ENCODE assay signal across 9 cellular contexts in the genomic region with DNA sequence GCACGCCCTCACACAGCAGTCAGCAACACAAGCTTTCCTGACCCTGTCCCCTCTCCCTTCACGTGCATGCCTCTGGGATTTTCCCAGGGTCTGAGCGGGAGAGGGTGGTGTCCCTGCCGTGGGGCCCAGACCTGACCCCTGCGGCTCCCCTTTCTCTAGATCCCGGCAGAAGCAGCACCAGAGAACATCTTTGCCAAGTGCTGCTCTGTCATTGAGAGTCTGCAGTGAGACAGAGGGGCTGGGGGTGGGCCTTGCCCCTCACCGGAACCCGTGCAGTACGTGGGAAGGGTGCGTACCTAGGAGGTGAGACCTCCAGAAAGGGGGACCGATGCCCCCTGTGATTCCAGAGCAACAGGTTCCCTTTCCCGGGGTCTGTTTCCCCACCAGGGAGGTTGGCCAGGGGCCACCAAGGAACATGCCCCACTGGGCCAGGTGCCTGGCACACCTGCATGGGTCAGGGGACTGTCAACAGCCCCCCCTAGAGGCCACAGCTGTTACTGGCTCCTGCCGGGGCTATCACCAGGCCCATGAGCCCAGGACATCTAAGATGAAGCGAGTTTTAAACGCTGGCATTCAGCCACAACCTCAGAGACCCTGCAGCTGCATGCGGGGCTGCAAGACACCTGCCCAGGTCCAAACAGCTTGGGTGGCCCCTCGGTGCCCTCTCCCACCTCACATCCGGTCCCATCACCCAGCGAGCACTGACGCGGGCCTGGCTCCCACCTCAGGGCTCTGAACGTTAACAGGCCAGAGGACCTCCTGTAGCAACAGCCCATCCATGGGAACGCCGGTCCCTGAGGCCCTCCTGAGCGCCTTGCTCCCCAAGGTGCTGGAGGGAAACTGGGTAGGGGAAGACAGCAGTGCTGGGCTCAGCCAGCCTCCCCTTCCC. TPM values are rescaled to one million over a fixed set of nuclear protein-coding genes. Genes with fewer than 3 reads are reported as not detected.
DNase-seq lines count a peak whose midpoint lies in the region; ATAC-seq and TF ChIP-seq lines count a peak whose summit lies in the region.
"Had no signal": no experiment of that assay in that cellular context is flagged by ENCODE, and none has a peak within 500 bp of the region (broad histone marks: within the 10 kb centered on the region; RNA-seq: fewer than 3 reads in every experiment).

No MANE protein-coding gene starts in this region.

- H3K9ac ChIP-seq in mammary epithelial cell (ENCODE audit: insufficient read depth, low read length) (no peak overlapping the region), mesenchymal stem cell (ENCODE audit: low read length) (peak overlapping the region; percentile 26)

- H3K4me2 ChIP-seq in mammary epithelial cell (ENCODE audit: insufficient read depth, low read depth, low read length) (no peak overlapping the region), mesenchymal stem cell (ENCODE audit: low read length, poor library complexity, severe bottlenecking) (no peak overlapping the region)

- peak; percentile 18 for ATAC-seq in Right ventricle myocardium inferior

- H4K8ac ChIP-seq in mesenchymal stem cell (ENCODE audit: low read length): no peak overlapping the region

- H2AFZ ChIP-seq in mammary epithelial cell (ENCODE audit: low read depth, low read length): no peak overlapping the region
- no peak overlapping the region for H2AFZ ChIP-seq in mesenchymal stem cell (ENCODE audit: low read depth, low read length)

- no peak for TF ChIP-seq EP300 in tibial nerve (IDR thresholded peaks at IDR 0.05)

- peaks cover 7% of the 10 kb centered on the region for H3K79me2 ChIP-seq in mammary epithelial cell (ENCODE audit: insufficient read depth, low read length)

- peaks cover 8% of the 10 kb centered on the region for H3K36me3 ChIP-seq in mammary epithelial cell (ENCODE audit: insufficient read depth, low read length)
- peaks cover 31 to 53% of the 10 kb centered on the region in 2 experiments for H3K36me3 ChIP-seq in mesenchymal stem cell (ENCODE audit: control insufficient read depth in 1 of 2, insufficient read depth in 2 of 2, low read depth in 1 of 2, low read length in 2 of 2)
- peaks cover 7 to 37% (median 28%) of the 10 kb centered on the region in 3 donors for H3K36me3 ChIP-seq in tibial nerve

- no peak overlapping the region for H3K18ac ChIP-seq in mesenchymal stem cell (ENCODE audit: low read depth in 1 of 2, low read length in 2 of 2)

- H3K79me1 ChIP-seq in mesenchymal stem cell (replicated peaks; ENCODE audit: low read length, poor library complexity, severe bottlenecking): peaks cover 33% of the 10 kb centered on the region

- no peak for TF ChIP-seq POLR2A in tibial nerve (IDR thresholded peaks at IDR 0.05)

- CTCF ChIA-PET in mammary epithelial cell (lab: Charles Lee; ENCODE audit: low non-redundant PET): no interaction called here

- no peak overlapping the region for H3K14ac ChIP-seq in mesenchymal stem cell (ENCODE audit: low read length in 2 of 2)

- H2BK120ac ChIP-seq in mesenchymal stem cell (ENCODE audit: low read depth, low read length): no peak overlapping the region

- H3K27ac ChIP-seq in mammary epithelial cell (ENCODE audit: insufficient read depth, low read depth, low read length): no peak overlapping the region
- no peak overlapping the region for H3K27ac ChIP-seq in mesenchymal stem cell (ENCODE audit: low read length, poor library complexity, severe bottlenecking)
- H3K27ac ChIP-seq in tibial nerve: peak overlapping the region in 3 of 4 donors; percentile 46 to 84 (median 57)

- H3K4me1 ChIP-seq in mammary epithelial cell (ENCODE audit: insufficient read depth, low read length): no peaks in the 10 kb centered on the region
- peaks cover 8% of the 10 kb centered on the region for H3K4me1 ChIP-seq in mesenchymal stem cell (ENCODE audit: control insufficient read depth, insufficient read depth, low read depth, low read length)
- H3K4me1 ChIP-seq in tibial nerve: peaks cover 0 to 26% (median 11%) of the 10 kb centered on the region in 4 donors

- BruUV-seq in mammary epithelial cell (replicated peaks; lab: Mats Ljungman, UMichigan): no TSS peak

- in situ Hi-C loops in SK-MEL-5 (cut with HindIII; ENCODE audit: low pct_unique_long_range_greater_than_20kb, low sequenced_read_pairs): no loop called here
- in situ Hi-C loops in mammary epithelial cell (cut with MboI; ENCODE audit: low sequenced_read_pairs in 2 of 2): no loop called here

- no peak overlapping the region for H2BK15ac ChIP-seq in mesenchymal stem cell (ENCODE audit: low read depth, poor library complexity, severe bottlenecking)

- peak overlapping the region in 1 of 2 experiments; percentile 10 for H3K4ac ChIP-seq in mesenchymal stem cell (ENCODE audit: low read depth in 1 of 2, low read length in 2 of 2)

- no peak overlapping the region for H2BK5ac ChIP-seq in mesenchymal stem cell (ENCODE audit: low read depth, low read length, poor library complexity, severe bottlenecking)

- intact Hi-C loops in Right ventricle myocardium inferior (cut with DNase I) (no loop called here), cardiac septum (cut with DNase I) (no loop called here), mammary epithelial cell (cut with micrococcal nuclease) (no loop called here)

- DNase-seq in Right ventricle myocardium inferior (ENCODE audit: missing footprints): peak; percentile 60
- no peak for DNase-seq in cardiac septum (ENCODE audit: low spot score)
- DNase-seq in SK-MEL-5 (ENCODE audit: low read depth, low spot score): peak; percentile 37
- DNase-seq in mammary epithelial cell: no peak
- no peak for DNase-seq in mesenchymal stem cell
- no peak for DNase-seq in tibial nerve (ENCODE audit: low spot score in 2 of 2)
- no peak for DNase-seq in NK-92 (lab: John Stamatoyannopoulos, UW; ENCODE audit: unreplicated experiment)
- no peak for DNase-seq in AG08396 (ENCODE audit: low spot score)

- H3K23ac ChIP-seq in mesenchymal stem cell (ENCODE audit: low read length in 2 of 2): no peak overlapping the region

- H3K27me3 ChIP-seq in mammary epithelial cell (ENCODE audit: insufficient read depth, low read length): no peaks in the 10 kb centered on the region
- H3K27me3 ChIP-seq in mesenchymal stem cell (ENCODE audit: control insufficient read depth in 1 of 2, insufficient read depth in 1 of 2, low read length in 2 of 2): no peaks in the 10 kb centered on the region
- no peaks in the 10 kb centered on the region for H3K27me3 ChIP-seq in tibial nerve

- H3K9me3 ChIP-seq in mammary epithelial cell (replicated peaks; ENCODE audit: insufficient read depth, low read length) (no peaks in the 10 kb centered on the region), mesenchymal stem cell (ENCODE audit: control insufficient read depth, low read length) (no peaks in the 10 kb centered on the region), tibial nerve (no peaks in the 10 kb centered on the region)

- peak overlapping the region; percentile 56 for H4K91ac ChIP-seq in mesenchymal stem cell (ENCODE audit: low read length)

- peak; percentile 60 to 63 for TF ChIP-seq CTCF in mammary epithelial cell (conservative IDR thresholded peaks at IDR 0.05 in 1 of 2, IDR thresholded peaks at IDR 0.05 in 1 of 2; ENCODE audit: extremely low read depth in 1 of 2, insufficient read depth in 1 of 2, low read depth in 1 of 2, low read length in 2 of 2)
- TF ChIP-seq CTCF in tibial nerve (IDR thresholded peaks at IDR 0.05): peak; percentile 32 to 51 (median 35)

- peak overlapping the region in 1 of 2 experiments; percentile 10 for H2BK12ac ChIP-seq in mesenchymal stem cell (ENCODE audit: low read length in 2 of 2)

- 61% methylated on average over 17 of the region's 25 CpGs for WGBS in mammary epithelial cell (ENCODE audit: low coverage, missing lambda C conversion rate)
- 82% methylated on average over 25 of the region's 25 CpGs for WGBS in mesenchymal stem cell
- WGBS in tibial nerve, 2 donors: 50 to 55% methylated on average over 24 to 25 of the region's 25 CpGs

- H4K20me1 ChIP-seq in mammary epithelial cell (ENCODE audit: insufficient read depth, low read length): no peaks in the 10 kb centered on the region

- dilution Hi-C loops in mammary epithelial cell (cut with HindIII; ENCODE audit: low sequenced_read_pairs): loop anchor here (5.0 to 10.0 kb wide), 5 partner anchors 55 to 448 kb away; no protein-coding TSS in a partner anchor

- H3K4me3 ChIP-seq in mammary epithelial cell (replicated peaks in 1 of 3; ENCODE audit: insufficient read depth in 1 of 3, low read depth in 2 of 3, low read length in 3 of 3) (no peak overlapping the region), mesenchymal stem cell (ENCODE audit: insufficient read depth in 1 of 2, low read depth in 1 of 2, low read length in 2 of 2) (peak overlapping the region in 1 of 2 experiments; percentile 18), tibial nerve (no peak overlapping the region)

- no peak overlapping the region for H2AK5ac ChIP-seq in mesenchymal stem cell (ENCODE audit: low read length, severe bottlenecking)

RNA-seq across cellular contexts. Expression of a gene that starts 12.3 kb away (rescaled TPM):
- total RNA-seq in Right ventricle myocardium inferior (87.9 TPM), cardiac septum (87.6 TPM), mammary epithelial cell (100 to 1,000 TPM in 1 of 2 donors, 10 to 100 TPM in 1; 90.5 to 287 TPM), tibial nerve (100 to 1,000 TPM in 3 of 4 donors, 10 to 100 TPM in 1; 79.5 to 147 (median 119) TPM)
- total RNA-seq in SK-MEL-5 (2014; rRNA removed; shearing (Covaris generic)): 73.9 and 80.0 TPM in 2 replicates
- 378 and 511 TPM in 2 replicates for polyA plus RNA-seq in SK-MEL-5 (2015; cell fraction: cytosol; rRNA removed)
- polyA plus RNA-seq in SK-MEL-5 (2015; cell fraction: nucleus; rRNA removed): 179 and 246 TPM in 2 replicates
- 110 TPM for polyA plus RNA-seq in mammary epithelial cell
- 425 TPM for polyA minus RNA-seq in mammary epithelial cell
- 172 TPM for polyA plus RNA-seq in mesenchymal stem cell (2013, experiment 1 of 2)
- 175 TPM for polyA plus RNA-seq in mesenchymal stem cell (2013, experiment 2 of 2)

RNA-seq across cellular contexts. Expression of a gene that starts 19.4 kb away (rescaled TPM):
- total RNA-seq in Right ventricle myocardium inferior (29.6 TPM), cardiac septum (30.9 TPM), mammary epithelial cell (10 to 100 TPM; 32.7 to 64.8 TPM), tibial nerve (10 to 100 TPM; 29.5 to 50.9 (median 45.1) TPM)
- total RNA-seq in SK-MEL-5 (2014; rRNA removed; shearing (Covaris generic)): 37.3 and 39.8 TPM in 2 replicates
- polyA plus RNA-seq in SK-MEL-5 (2015; cell fraction: cytosol; rRNA removed): 59.3 and 73.7 TPM in 2 replicates
- polyA plus RNA-seq in SK-MEL-5 (2015; cell fraction: nucleus; rRNA removed): 19.1 and 26.4 TPM in 2 replicates
- polyA plus RNA-seq in mammary epithelial cell: 56.1 TPM
- 26.9 TPM for polyA minus RNA-seq in mammary epithelial cell
- polyA plus RNA-seq in mesenchymal stem cell (2013, experiment 1 of 2): 85.8 TPM
- polyA plus RNA-seq in mesenchymal stem cell (2013, experiment 2 of 2): 77.3 TPM

RNA-seq across cellular contexts. Expression of a gene that starts 21.2 kb away (rescaled TPM):
- total RNA-seq in Right ventricle myocardium inferior: 0.16 TPM
- 0.83 TPM for total RNA-seq in cardiac septum
- 0.13 TPM in 1 of 2 replicates, not detected in the other for total RNA-seq in SK-MEL-5 (2014; rRNA removed; shearing (Covaris generic))
- polyA plus RNA-seq in SK-MEL-5 (2015; cell fraction: cytosol; rRNA removed): 0.08 TPM in 1 of 2 replicates, not detected in the other
- 0.76 and 0.85 TPM in 2 replicates for polyA plus RNA-seq in SK-MEL-5 (2015; cell fraction: nucleus; rRNA removed)
- not detected for total RNA-seq in mammary epithelial cell
- 0.06 TPM for polyA plus RNA-seq in mammary epithelial cell
- not detected for polyA minus RNA-seq in mammary epithelial cell
- 0.04 TPM for polyA plus RNA-seq in mesenchymal stem cell (2013, experiment 1 of 2)
- polyA plus RNA-seq in mesenchymal stem cell (2013, experiment 2 of 2): 0.11 TPM
- total RNA-seq in tibial nerve: under 1 TPM in 1 of 4 donors, not detected in 3; 0.63 TPM
- total RNA-seq: urinary bladder had no signal

RNA-seq across cellular contexts. Expression of a gene that starts 36.6 kb away (rescaled TPM):
- total RNA-seq in Right ventricle myocardium inferior (1.1 TPM), cardiac septum (0.70 TPM), mammary epithelial cell (under 1 TPM; 0.67 to 0.96 TPM), tibial nerve (1 to 10 TPM in 3 of 4 donors, under 1 TPM in 1; under 0.01 to 4.3 (median 2.5) TPM)
- total RNA-seq in SK-MEL-5 (2014; rRNA removed; shearing (Covaris generic)): 0.74 and 0.98 TPM in 2 replicates
- 0.70 and 1.4 TPM in 2 replicates for polyA plus RNA-seq in SK-MEL-5 (2015; cell fraction: cytosol; rRNA removed)
- polyA plus RNA-seq in SK-MEL-5 (2015; cell fraction: nucleus; rRNA removed): 0.14 and 0.23 TPM in 2 replicates
- 0.31 TPM for polyA plus RNA-seq in mammary epithelial cell
- polyA minus RNA-seq in mammary epithelial cell: 2.3 TPM
- 0.97 TPM for polyA plus RNA-seq in mesenchymal stem cell (2013, experiment 1 of 2)
- 0.82 TPM for polyA plus RNA-seq in mesenchymal stem cell (2013, experiment 2 of 2)

RNA-seq across cellular contexts. Expression of a gene that starts 39.8 kb away (rescaled TPM):
- total RNA-seq in Right ventricle myocardium inferior (134 TPM), cardiac septum (130 TPM), mammary epithelial cell (10 to 100 TPM; 33.8 to 38.6 TPM), tibial nerve (10 to 100 TPM; 54.0 to 77.6 (median 70.4) TPM)
- 28.3 and 29.6 TPM in 2 replicates for total RNA-seq in SK-MEL-5 (2014; rRNA removed; shearing (Covaris generic))
- polyA plus RNA-seq in SK-MEL-5 (2015; cell fraction: cytosol; rRNA removed): 34.6 and 49.4 TPM in 2 replicates
- 4.2 and 14.8 TPM in 2 replicates for polyA plus RNA-seq in SK-MEL-5 (2015; cell fraction: nucleus; rRNA removed)
- 15.9 TPM for polyA plus RNA-seq in mammary epithelial cell
- polyA minus RNA-seq in mammary epithelial cell: 4.3 TPM
- 46.0 TPM for polyA plus RNA-seq in mesenchymal stem cell (2013, experiment 1 of 2)
- 44.8 TPM for polyA plus RNA-seq in mesenchymal stem cell (2013, experiment 2 of 2)

Comparison
In these comparisons a context has a peak if more than half of its experiments do, and no peak if none do; other contexts are left out.
1. DNase-seq: peak in Right ventricle myocardium inferior (single experiment) and SK-MEL-5 (single experiment); none in cardiac septum (single experiment), mammary epithelial cell (single experiment), mesenchymal stem cell (single experiment), tibial nerve (0 of 2), NK-92 (single experiment) and AG08396 (single experiment).
2. H3K27ac ChIP-seq: peak in tibial nerve (3 of 4); none in mammary epithelial cell (single experiment) and mesenchymal stem cell (single experiment).